ENCODE assay signal across 1 cellular context in genomic region chr22:38462960-38463784, GRCh38.
TF ChIP-seq lines count a peak whose summit lies in the region.

No MANE protein-coding gene starts in this region.

TF ChIP-seq in HepG2, 621 proteins besides CTCF, POLR2A, EP300 and RAD21 (continued from another document and continues in another):
- TF ChIP-seq, protein P1, sequence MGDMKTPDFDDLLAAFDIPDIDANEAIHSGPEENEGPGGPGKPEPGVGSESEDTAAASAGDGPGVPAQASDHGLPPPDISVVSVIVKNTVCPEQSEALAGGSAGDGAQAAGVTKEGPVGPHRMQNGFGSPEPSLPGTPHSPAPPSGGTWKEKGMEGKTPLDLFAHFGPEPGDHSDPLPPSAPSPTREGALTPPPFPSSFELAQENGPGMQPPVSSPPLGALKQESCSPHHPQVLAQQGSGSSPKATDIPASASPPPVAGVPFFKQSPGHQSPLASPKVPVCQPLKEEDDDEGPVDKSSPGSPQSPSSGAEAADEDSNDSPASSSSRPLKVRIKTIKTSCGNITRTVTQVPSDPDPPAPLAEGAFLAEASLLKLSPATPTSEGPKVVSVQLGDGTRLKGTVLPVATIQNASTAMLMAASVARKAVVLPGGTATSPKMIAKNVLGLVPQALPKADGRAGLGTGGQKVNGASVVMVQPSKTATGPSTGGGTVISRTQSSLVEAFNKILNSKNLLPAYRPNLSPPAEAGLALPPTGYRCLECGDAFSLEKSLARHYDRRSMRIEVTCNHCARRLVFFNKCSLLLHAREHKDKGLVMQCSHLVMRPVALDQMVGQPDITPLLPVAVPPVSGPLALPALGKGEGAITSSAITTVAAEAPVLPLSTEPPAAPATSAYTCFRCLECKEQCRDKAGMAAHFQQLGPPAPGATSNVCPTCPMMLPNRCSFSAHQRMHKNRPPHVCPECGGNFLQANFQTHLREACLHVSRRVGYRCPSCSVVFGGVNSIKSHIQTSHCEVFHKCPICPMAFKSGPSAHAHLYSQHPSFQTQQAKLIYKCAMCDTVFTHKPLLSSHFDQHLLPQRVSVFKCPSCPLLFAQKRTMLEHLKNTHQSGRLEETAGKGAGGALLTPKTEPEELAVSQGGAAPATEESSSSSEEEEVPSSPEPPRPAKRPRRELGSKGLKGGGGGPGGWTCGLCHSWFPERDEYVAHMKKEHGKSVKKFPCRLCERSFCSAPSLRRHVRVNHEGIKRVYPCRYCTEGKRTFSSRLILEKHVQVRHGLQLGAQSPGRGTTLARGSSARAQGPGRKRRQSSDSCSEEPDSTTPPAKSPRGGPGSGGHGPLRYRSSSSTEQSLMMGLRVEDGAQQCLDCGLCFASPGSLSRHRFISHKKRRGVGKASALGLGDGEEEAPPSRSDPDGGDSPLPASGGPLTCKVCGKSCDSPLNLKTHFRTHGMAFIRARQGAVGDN (CRISPR knock-in tag; IDR thresholded peaks at IDR 0.05) = peak; percentile 83
- TF ChIP-seq SALL1 (CRISPR knock-in tag; IDR thresholded peaks at IDR 0.05) = peak; percentile 68
- TF ChIP-seq ATF1 (CRISPR knock-in tag; IDR thresholded peaks at IDR 0.05) = no peak
- TF ChIP-seq ZNF781 (CRISPR knock-in tag; IDR thresholded peaks at IDR 0.05; ENCODE audit: borderline replicate concordance, not compliant biosample characterization) = no peak
- no peak for TF ChIP-seq ZNF768 (CRISPR knock-in tag; IDR thresholded peaks at IDR 0.05)
- TF ChIP-seq, protein P2, sequence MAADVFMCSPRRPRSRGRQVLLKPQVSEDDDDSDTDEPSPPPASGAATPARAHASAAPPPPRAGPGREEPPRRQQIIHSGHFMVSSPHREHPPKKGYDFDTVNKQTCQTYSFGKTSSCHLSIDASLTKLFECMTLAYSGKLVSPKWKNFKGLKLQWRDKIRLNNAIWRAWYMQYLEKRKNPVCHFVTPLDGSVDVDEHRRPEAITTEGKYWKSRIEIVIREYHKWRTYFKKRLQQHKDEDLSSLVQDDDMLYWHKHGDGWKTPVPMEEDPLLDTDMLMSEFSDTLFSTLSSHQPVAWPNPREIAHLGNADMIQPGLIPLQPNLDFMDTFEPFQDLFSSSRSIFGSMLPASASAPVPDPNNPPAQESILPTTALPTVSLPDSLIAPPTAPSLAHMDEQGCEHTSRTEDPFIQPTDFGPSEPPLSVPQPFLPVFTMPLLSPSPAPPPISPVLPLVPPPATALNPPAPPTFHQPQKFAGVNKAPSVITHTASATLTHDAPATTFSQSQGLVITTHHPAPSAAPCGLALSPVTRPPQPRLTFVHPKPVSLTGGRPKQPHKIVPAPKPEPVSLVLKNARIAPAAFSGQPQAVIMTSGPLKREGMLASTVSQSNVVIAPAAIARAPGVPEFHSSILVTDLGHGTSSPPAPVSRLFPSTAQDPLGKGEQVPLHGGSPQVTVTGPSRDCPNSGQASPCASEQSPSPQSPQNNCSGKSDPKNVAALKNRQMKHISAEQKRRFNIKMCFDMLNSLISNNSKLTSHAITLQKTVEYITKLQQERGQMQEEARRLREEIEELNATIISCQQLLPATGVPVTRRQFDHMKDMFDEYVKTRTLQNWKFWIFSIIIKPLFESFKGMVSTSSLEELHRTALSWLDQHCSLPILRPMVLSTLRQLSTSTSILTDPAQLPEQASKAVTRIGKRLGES (CRISPR knock-in tag; IDR thresholded peaks at IDR 0.05; ENCODE audit: borderline replicate concordance) = no peak
- peak; percentile 45; the same call in 1 of the 2 replicates for TF ChIP-seq ELF3 (CRISPR knock-in tag; IDR thresholded peaks at IDR 0.05)
- TF ChIP-seq KLF13 (CRISPR knock-in tag; IDR thresholded peaks at IDR 0.05) = no peak
- no peak for TF ChIP-seq EED (CRISPR knock-in tag; IDR thresholded peaks at IDR 0.05)
- 0 out of 2 replicates have a peak, but pooled peaks have one; percentile 30 for TF ChIP-seq HMG20B (CRISPR knock-in tag; conservative IDR thresholded peaks at IDR 0.05)
- TF ChIP-seq STAT6 (CRISPR knock-in tag; IDR thresholded peaks at IDR 0.05; ENCODE audit: borderline replicate concordance) = no peak
- no peak for TF ChIP-seq TAF15 (IDR thresholded peaks at IDR 0.05; ENCODE audit: low read depth, low read length, poor library complexity, severe bottlenecking)
- TF ChIP-seq NONO (IDR thresholded peaks at IDR 0.05) = no peak
- TF ChIP-seq NONO (CRISPR knock-in tag; conservative IDR thresholded peaks at IDR 0.05) = 0 out of 2 replicates have a peak, but pooled peaks have one; percentile 35
- TF ChIP-seq SP1 (IDR thresholded peaks at IDR 0.05) = no peak
- TF ChIP-seq SP1 (CRISPR knock-in tag; IDR thresholded peaks at IDR 0.05) = peak; percentile 82
- TF ChIP-seq FLYWCH1 (CRISPR knock-in tag; IDR thresholded peaks at IDR 0.05) = no peak
- TF ChIP-seq HINFP (CRISPR knock-in tag; IDR thresholded peaks at IDR 0.05; ENCODE audit: low read depth) = 0 out of 2 replicates have a peak, but pooled peaks have one; percentile 36
- no peak for TF ChIP-seq ZNF235 (CRISPR knock-in tag; IDR thresholded peaks at IDR 0.05; ENCODE audit: borderline replicate concordance)
- no peak for TF ChIP-seq ZNF431 (CRISPR knock-in tag; IDR thresholded peaks at IDR 0.05; ENCODE audit: borderline replicate concordance, low read depth)
- TF ChIP-seq ZNF850 (CRISPR knock-in tag; conservative IDR thresholded peaks at IDR 0.05) = no peak
- TF ChIP-seq ZBTB34 (CRISPR knock-in tag; IDR thresholded peaks at IDR 0.05) = no peak
- peak; percentile 38 for TF ChIP-seq FOSL2 (CRISPR knock-in tag; IDR thresholded peaks at IDR 0.05)
- TF ChIP-seq PHF5A (CRISPR knock-in tag; IDR thresholded peaks at IDR 0.05; ENCODE audit: low read depth, unreplicated experiment) = no peak
- TF ChIP-seq ZNF3 (CRISPR knock-in tag; IDR thresholded peaks at IDR 0.05) = no peak
- TF ChIP-seq ZHX1 (CRISPR knock-in tag; IDR thresholded peaks at IDR 0.05; ENCODE audit: low read depth) = no peak
- TF ChIP-seq ZNF234 (CRISPR knock-in tag; conservative IDR thresholded peaks at IDR 0.05) = no peak
- no peak for TF ChIP-seq ZNF879 (CRISPR knock-in tag; IDR thresholded peaks at IDR 0.05)
- TF ChIP-seq ISL2 (CRISPR knock-in tag; IDR thresholded peaks at IDR 0.05) = peak; percentile 28; the same call in 1 of the 2 replicates
- TF ChIP-seq MED13 (CRISPR knock-in tag; IDR thresholded peaks at IDR 0.05) = no peak
- TF ChIP-seq, protein P3, sequence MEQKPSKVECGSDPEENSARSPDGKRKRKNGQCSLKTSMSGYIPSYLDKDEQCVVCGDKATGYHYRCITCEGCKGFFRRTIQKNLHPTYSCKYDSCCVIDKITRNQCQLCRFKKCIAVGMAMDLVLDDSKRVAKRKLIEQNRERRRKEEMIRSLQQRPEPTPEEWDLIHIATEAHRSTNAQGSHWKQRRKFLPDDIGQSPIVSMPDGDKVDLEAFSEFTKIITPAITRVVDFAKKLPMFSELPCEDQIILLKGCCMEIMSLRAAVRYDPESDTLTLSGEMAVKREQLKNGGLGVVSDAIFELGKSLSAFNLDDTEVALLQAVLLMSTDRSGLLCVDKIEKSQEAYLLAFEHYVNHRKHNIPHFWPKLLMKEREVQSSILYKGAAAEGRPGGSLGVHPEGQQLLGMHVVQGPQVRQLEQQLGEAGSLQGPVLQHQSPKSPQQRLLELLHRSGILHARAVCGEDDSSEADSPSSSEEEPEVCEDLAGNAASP (CRISPR knock-in tag; IDR thresholded peaks at IDR 0.05; ENCODE audit: borderline replicate concordance) = no peak
- TF ChIP-seq GATA4 (IDR thresholded peaks at IDR 0.05; ENCODE audit: borderline replicate concordance, low read depth) = peak; percentile 19; the same call in 1 of the 2 replicates
- TF ChIP-seq RERE (CRISPR knock-in tag; IDR thresholded peaks at IDR 0.05; ENCODE audit: low read depth) = no peak
- TF ChIP-seq ZNF225 (CRISPR knock-in tag; IDR thresholded peaks at IDR 0.05) = no peak
- no peak for TF ChIP-seq IKZF1 (IDR thresholded peaks at IDR 0.05)
- TF ChIP-seq SOX13 (IDR thresholded peaks at IDR 0.05) = no peak
- peak in 1 of 2 experiments; percentile 36; a peak in 1 of 4 replicates for TF ChIP-seq SOX13 (CRISPR knock-in tag; conservative IDR thresholded peaks at IDR 0.05 in 1 of 2, IDR thresholded peaks at IDR 0.05 in 1 of 2)
- TF ChIP-seq ZBTB21 (CRISPR knock-in tag; IDR thresholded peaks at IDR 0.05) = no peak
- TF ChIP-seq NFKB2 (CRISPR knock-in tag; IDR thresholded peaks at IDR 0.05; ENCODE audit: borderline replicate concordance) = no peak; the same call in 1 of the 2 replicates
